In the genomic region with DNA sequence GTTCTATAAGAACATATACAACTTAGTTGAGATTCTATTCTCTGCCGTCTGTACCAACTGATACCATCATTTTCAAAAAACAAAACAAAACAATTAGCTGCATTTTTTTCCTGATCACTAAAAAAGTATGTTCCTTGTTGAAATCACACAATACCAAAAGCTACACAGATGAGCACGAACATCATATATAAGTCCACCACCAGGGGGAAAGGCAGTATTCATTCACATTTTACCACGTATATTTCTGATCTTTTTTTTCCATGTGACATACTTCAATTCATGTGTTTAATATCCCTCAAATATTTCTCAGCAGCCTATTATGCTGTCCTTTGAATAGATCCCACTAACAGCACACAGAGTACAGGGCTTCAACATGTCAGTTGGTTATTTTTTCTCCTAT, we compare ENCODE assay signal across 18 cellular contexts. TPM values are rescaled to one million over a fixed set of nuclear protein-coding genes. Genes with fewer than 3 reads are reported as not detected.
DNase-seq lines count a peak whose midpoint lies in the region; ATAC-seq and TF ChIP-seq lines count a peak whose summit lies in the region.
"Had no signal": no experiment of that assay in that cellular context is flagged by ENCODE, and none has a peak within 500 bp of the region (broad histone marks: within the 10 kb centered on the region; RNA-seq: fewer than 3 reads in every experiment).

No MANE protein-coding gene starts in this region.

- H3K79me2 ChIP-seq in PC-9 (ENCODE audit: low read depth) (no peaks in the 10 kb centered on the region), smooth muscle cell (ENCODE audit: low read depth) (no peaks in the 10 kb centered on the region)

- H3K36me3 ChIP-seq in PC-9 (ENCODE audit: low read depth) (no peaks in the 10 kb centered on the region), smooth muscle cell (ENCODE audit: low read depth) (no peaks in the 10 kb centered on the region)
- H3K36me3 ChIP-seq: ascending aorta, SJSA1 had no signal

- H3K9me2 ChIP-seq in PC-9 (ENCODE audit: insufficient read depth) = no peaks in the 10 kb centered on the region

- H3K4me2 ChIP-seq in PC-9 (no peak overlapping the region), smooth muscle cell (no peak overlapping the region)

- H3K4me3 ChIP-seq in PC-9 (no peak overlapping the region), choroid plexus epithelial cell (ENCODE audit: low read depth, low read length) (no peak overlapping the region), smooth muscle cell (no peak overlapping the region)
- H3K4me3 ChIP-seq: ascending aorta, SJSA1 had no signal

- DNase-seq in DMS 273 (lab: John Stamatoyannopoulos, UW; ENCODE audit: unreplicated experiment) (peak; percentile 6), DMS 273 treated with DMSO at 0.1 percent for 48 hours (lab: John Stamatoyannopoulos, UW) (no peak), PC-9 (no peak), choroid plexus epithelial cell (ENCODE audit: low read depth) (peak; percentile 1), smooth muscle cell (lab: John Stamatoyannopoulos, UW; ENCODE audit: unreplicated experiment) (no peak), nucleus accumbens (lab: John Stamatoyannopoulos, UW) (no peak)
- no peak for DNase-seq in stimulated activated CD4-positive, alpha-beta T cell treated with anti-CD3 and anti-CD28 coated beads, Interleukin-12 subunit alpha, Interleukin-12 subunit beta, amount 100 ng/mL, for 4 hours
- DNase-seq: activated effector memory CD4-positive, alpha-beta T cell treated with anti-CD3 and anti-CD28 coated beads, Interleukin-2, amount 50 U/mL, for 16 hours; foreskin melanocyte; HCEC 1CT; immature natural killer cell; NCI-H2081; stimulated activated naive B cell treated with anti-CD40 and anti-IgM and Interleukin-4, amounts not matched to agents 10 μg/mL and 1 μg/mL and 100 μg/mL, for 72 hours had no signal

- CTCF ChIA-PET in PC-9 (lab: Charles Lee) = no interaction called here

- POLR2A ChIA-PET in PC-9 (lab: Charles Lee; ENCODE audit: unreplicated experiment) = no interaction called here

- H2AFZ ChIP-seq in PC-9 (no peak overlapping the region), smooth muscle cell (ENCODE audit: low read depth) (no peak overlapping the region)

- ATAC-seq in HG03521 (IDR thresholded peaks at IDR 0.05; ENCODE audit: unreplicated experiment) = no peak
- ATAC-seq: stimulated activated naive B cell treated with anti-CD40 and anti-IgM and Interleukin-4, amounts not matched to agents 10 μg/mL and 1 μg/mL and 100 μg/mL, for 72 hours had no signal

- intact Hi-C loops in PC-9 (cut with micrococcal nuclease; ENCODE audit: unreplicated experiment) = no loop called here

- no peaks in the 10 kb centered on the region for H3K9me3 ChIP-seq in PC-9 (ENCODE audit: insufficient read depth, low read depth)
- no peaks in the 10 kb centered on the region for H3K9me3 ChIP-seq in smooth muscle cell (replicated peaks; ENCODE audit: low read depth)
- H3K9me3 ChIP-seq: ascending aorta, SJSA1 had no signal

- H3K4me1 ChIP-seq in PC-9 (replicated peaks; ENCODE audit: insufficient read depth) = no peaks in the 10 kb centered on the region
- no peaks in the 10 kb centered on the region for H3K4me1 ChIP-seq in smooth muscle cell (ENCODE audit: low read depth)
- H3K4me1 ChIP-seq: ascending aorta, SJSA1 had no signal

- peak; percentile 69 for TF ChIP-seq CTCF in PC-9 (conservative IDR thresholded peaks at IDR 0.05)
- TF ChIP-seq CTCF in choroid plexus epithelial cell (conservative IDR thresholded peaks at IDR 0.05; ENCODE audit: low read depth, low read length) = no peak
- peak; percentile 50 for TF ChIP-seq CTCF in smooth muscle cell (IDR thresholded peaks at IDR 0.05; ENCODE audit: borderline replicate concordance, insufficient read depth, poor library complexity, severe bottlenecking)

- no TSS peak for BruUV-seq in PC-9 (replicated peaks; lab: Mats Ljungman, UMichigan)

- H4K20me1 ChIP-seq in PC-9 (ENCODE audit: insufficient read depth) (no peaks in the 10 kb centered on the region), smooth muscle cell (ENCODE audit: low read depth) (no peaks in the 10 kb centered on the region)

- H3K9ac ChIP-seq in smooth muscle cell (ENCODE audit: low read depth) = no peak overlapping the region

- 78% methylated on average over 3 of the region's 3 CpGs for WGBS in smooth muscle cell (ENCODE audit: low lambda C conversion rate)

- H3K27me3 ChIP-seq in PC-9 (ENCODE audit: insufficient read depth, low read depth) = peaks cover 95% of the 10 kb centered on the region
- peaks cover 11% of the 10 kb centered on the region for H3K27me3 ChIP-seq in smooth muscle cell (ENCODE audit: low read depth)
- H3K27me3 ChIP-seq: ascending aorta, SJSA1 had no signal

- no peak overlapping the region for H3K27ac ChIP-seq in PC-9
- no peak overlapping the region for H3K27ac ChIP-seq in smooth muscle cell (ENCODE audit: low read depth)
- H3K27ac ChIP-seq: 22Rv1, ascending aorta, SJSA1 had no signal

- H3F3A ChIP-seq in PC-9 (ENCODE audit: insufficient read depth, low read depth) (no peaks in the 10 kb centered on the region), smooth muscle cell (ENCODE audit: low read depth) (no peaks in the 10 kb centered on the region)

RNA-seq across cellular contexts. Expression of gene IRX2, which starts 40.6 kb away (rescaled TPM):
- total RNA-seq in PC-9 (2021) (not detected in 2 replicates), smooth muscle cell (0.67 and 4.0 TPM in 2 replicates)
- 1.1 and 1.9 TPM in 2 replicates for polyA plus RNA-seq in smooth muscle cell
- total RNA-seq: activated CD8-positive, alpha-beta memory T cell treated with anti-CD3 and anti-CD28 coated beads for 36 hours; ascending aorta had no signal
- polyA plus RNA-seq: immature natural killer cell had no signal

Comparison
In these comparisons a context has a peak if more than half of its experiments do, and no peak if none do; other contexts are left out.
1. DNase-seq: peak in DMS 273 (single experiment) and choroid plexus epithelial cell (single experiment); none in DMS 273 treated with DMSO at 0.1 percent for 48 hours (single experiment), PC-9 (0 of 2), smooth muscle cell (single experiment), stimulated activated CD4-positive, alpha-beta T cell treated with anti-CD3 and anti-CD28 coated beads, Interleukin-12 subunit alpha, Interleukin-12 subunit beta, amount 100 ng/mL, for 4 hours (single experiment) and nucleus accumbens (0 of 56).